Comparison of ENCODE assay signal across 2 cellular contexts in the genomic region with DNA sequence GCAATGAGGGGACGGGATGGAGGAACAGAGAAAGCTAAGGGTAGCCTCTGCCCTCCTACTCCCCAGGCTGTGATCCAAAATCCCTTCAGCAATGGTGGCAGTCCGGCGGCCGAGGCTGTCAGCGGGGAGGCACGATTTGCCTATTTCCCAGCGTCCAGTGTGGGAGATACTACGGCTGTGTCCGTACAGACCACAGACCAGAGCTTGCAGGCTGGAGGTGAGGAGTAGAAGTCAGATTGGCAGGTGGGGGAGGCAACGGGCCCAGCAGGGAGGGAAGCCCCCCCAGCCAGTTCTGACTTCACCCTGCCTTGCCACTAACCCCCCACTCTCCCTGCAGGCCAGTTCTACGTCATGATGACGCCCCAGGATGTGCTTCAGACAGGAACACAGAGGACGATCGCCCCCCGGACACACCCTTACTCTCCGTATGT.
TF ChIP-seq lines count a peak whose summit lies in the region.

No MANE protein-coding gene starts in this region.

TF ChIP-seq in liver, 16 proteins besides CTCF, POLR2A, EP300 and RAD21 (continued from another document):
- TF ChIP-seq RXRA (IDR thresholded peaks at IDR 0.05), result no peak
- no peak for TF ChIP-seq ATF3 (IDR thresholded peaks at IDR 0.05)
- TF ChIP-seq EGR1 (IDR thresholded peaks at IDR 0.05; ENCODE audit: low read depth in 2 of 2), result no peak
- no peak for TF ChIP-seq MAX (IDR thresholded peaks at IDR 0.05)
- TF ChIP-seq YY1 (IDR thresholded peaks at IDR 0.05), result no peak
- no peak for TF ChIP-seq FOXA1 (IDR thresholded peaks at IDR 0.05)
- TF ChIP-seq, protein P1, sequence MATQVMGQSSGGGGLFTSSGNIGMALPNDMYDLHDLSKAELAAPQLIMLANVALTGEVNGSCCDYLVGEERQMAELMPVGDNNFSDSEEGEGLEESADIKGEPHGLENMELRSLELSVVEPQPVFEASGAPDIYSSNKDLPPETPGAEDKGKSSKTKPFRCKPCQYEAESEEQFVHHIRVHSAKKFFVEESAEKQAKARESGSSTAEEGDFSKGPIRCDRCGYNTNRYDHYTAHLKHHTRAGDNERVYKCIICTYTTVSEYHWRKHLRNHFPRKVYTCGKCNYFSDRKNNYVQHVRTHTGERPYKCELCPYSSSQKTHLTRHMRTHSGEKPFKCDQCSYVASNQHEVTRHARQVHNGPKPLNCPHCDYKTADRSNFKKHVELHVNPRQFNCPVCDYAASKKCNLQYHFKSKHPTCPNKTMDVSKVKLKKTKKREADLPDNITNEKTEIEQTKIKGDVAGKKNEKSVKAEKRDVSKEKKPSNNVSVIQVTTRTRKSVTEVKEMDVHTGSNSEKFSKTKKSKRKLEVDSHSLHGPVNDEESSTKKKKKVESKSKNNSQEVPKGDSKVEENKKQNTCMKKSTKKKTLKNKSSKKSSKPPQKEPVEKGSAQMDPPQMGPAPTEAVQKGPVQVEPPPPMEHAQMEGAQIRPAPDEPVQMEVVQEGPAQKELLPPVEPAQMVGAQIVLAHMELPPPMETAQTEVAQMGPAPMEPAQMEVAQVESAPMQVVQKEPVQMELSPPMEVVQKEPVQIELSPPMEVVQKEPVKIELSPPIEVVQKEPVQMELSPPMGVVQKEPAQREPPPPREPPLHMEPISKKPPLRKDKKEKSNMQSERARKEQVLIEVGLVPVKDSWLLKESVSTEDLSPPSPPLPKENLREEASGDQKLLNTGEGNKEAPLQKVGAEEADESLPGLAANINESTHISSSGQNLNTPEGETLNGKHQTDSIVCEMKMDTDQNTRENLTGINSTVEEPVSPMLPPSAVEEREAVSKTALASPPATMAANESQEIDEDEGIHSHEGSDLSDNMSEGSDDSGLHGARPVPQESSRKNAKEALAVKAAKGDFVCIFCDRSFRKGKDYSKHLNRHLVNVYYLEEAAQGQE (IDR thresholded peaks at IDR 0.05), result no peak
- TF ChIP-seq SP1 (IDR thresholded peaks at IDR 0.05), result no peak
- no peak for TF ChIP-seq ZBTB33 (IDR thresholded peaks at IDR 0.05)
- TF ChIP-seq NR2F2 (IDR thresholded peaks at IDR 0.05), result no peak
- TF ChIP-seq JUND (IDR thresholded peaks at IDR 0.05), result no peak
- TF ChIP-seq TAF1 (conservative IDR thresholded peaks at IDR 0.05), result no peak
- no peak for TF ChIP-seq FOXA2 (IDR thresholded peaks at IDR 0.05)
- TF ChIP-seq GABPA (IDR thresholded peaks at IDR 0.05 in 1 of 2, conservative IDR thresholded peaks at IDR 0.05 in 1 of 2), result no peak
- TF ChIP-seq HNF4A (conservative IDR thresholded peaks at IDR 0.05), result no peak

TF ChIP-seq in GM12891, 5 proteins besides CTCF, POLR2A, EP300 and RAD21:
- no peak for TF ChIP-seq POU2F2 (IDR thresholded peaks at IDR 0.05; ENCODE audit: low read depth, low read length)
- TF ChIP-seq TAF1 (IDR thresholded peaks at IDR 0.05; ENCODE audit: low read depth, low read length), result no peak
- no peak for TF ChIP-seq PAX5 (IDR thresholded peaks at IDR 0.05; ENCODE audit: insufficient read depth, low read length, severe bottlenecking)
- TF ChIP-seq SPI1 (IDR thresholded peaks at IDR 0.05; ENCODE audit: low read depth, low read length), result no peak
- TF ChIP-seq POLR2AphosphoS5 (IDR thresholded peaks at IDR 0.05; ENCODE audit: low read depth, low read length), result no peak
